20 cellular contexts compared by ENCODE assay signal in the genomic region with DNA sequence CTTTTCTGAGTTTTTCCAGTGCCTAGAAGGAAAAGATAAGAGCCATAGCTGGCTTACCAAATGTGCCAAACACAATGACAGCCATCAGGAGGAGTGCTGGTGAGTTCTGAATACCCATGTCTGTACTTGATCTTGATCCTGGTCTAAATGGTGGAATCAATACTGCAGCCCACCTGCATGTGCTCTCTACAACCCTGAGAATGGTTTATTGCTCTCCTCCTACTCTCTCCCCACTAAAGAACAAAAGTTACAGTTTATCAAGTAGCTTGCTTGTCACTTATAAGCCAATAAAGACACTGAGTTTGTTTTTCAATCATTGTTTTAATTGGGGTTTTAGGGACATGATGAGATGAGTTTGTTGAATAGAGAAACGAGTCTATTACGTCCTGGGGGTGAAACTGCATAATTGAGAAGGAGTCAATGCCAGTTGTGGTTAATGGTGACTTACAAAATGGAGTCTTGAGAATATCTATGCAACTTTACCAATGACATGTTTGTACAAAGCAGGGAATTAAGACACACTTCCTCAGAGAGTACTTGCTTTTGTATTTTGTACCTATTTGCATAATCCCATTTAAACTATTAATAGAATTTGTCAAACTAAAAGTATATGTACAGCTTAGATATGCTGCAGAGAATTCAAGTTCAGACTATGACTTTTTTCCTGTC. TPM values are rescaled to one million over a fixed set of nuclear protein-coding genes. Genes with fewer than 3 reads are reported as not detected.
"Had no signal": no experiment of that assay in that cellular context is flagged by ENCODE, and none has a peak within 500 bp of the region (broad histone marks: within the 10 kb centered on the region; RNA-seq: fewer than 3 reads in every experiment).

No MANE protein-coding gene starts in this region.

- ATAC-seq: esophagus mucosa; heart right ventricle; left lobe of liver; natural killer cell treated with Interleukin-12 subunit alpha and Interleukin-12 subunit beta and Interleukin-15 and Interleukin-18, amount 100 ng/mL, for 72 hours; pancreas; right cardiac atrium had no signal

- H3K27ac Mint-ChIP-seq: mesothelial cell of epicardium; natural killer cell treated with Interleukin-12 subunit alpha and Interleukin-12 subunit beta and Interleukin-15 and Interleukin-18, amount 100 ng/mL, for 72 hours; neural progenitor cell; progenitor cell of endocrine pancreas had no signal

- H3K36me3 ChIP-seq: heart right ventricle, neural progenitor cell, pancreas, stomach had no signal

- H3K27ac ChIP-seq: heart right ventricle, neural progenitor cell, pancreas, stomach had no signal

- H3K9me3 ChIP-seq: pancreas had no signal

- H3K4me3 Mint-ChIP-seq: mesothelial cell of epicardium; natural killer cell treated with Interleukin-12 subunit alpha and Interleukin-12 subunit beta and Interleukin-15 and Interleukin-18, amount 100 ng/mL, for 72 hours; neural progenitor cell had no signal

- FAIRE-seq: endometrium, islet of Langerhans, pancreas, small intestine had no signal

- H3K4me1 ChIP-seq: neural progenitor cell had no signal

- DNase-seq: effector memory CD4-positive, alpha-beta T cell; heart right ventricle; hypothalamus; occipital lobe; pancreas; right cardiac atrium; small intestine; stimulated activated CD4-positive, alpha-beta T cell treated with anti-CD3 and anti-CD28 coated beads, Interleukin-12 subunit alpha, Interleukin-12 subunit beta, amount 100 ng/mL, for 4 hours; stimulated activated naive CD4-positive, alpha-beta T cell; stomach; trophoblast cell had no signal

- H3K9me3 Mint-ChIP-seq: neural progenitor cell had no signal

- H3K4me3 ChIP-seq: heart right ventricle, neural progenitor cell, pancreas, stomach had no signal

- H3K4me2 ChIP-seq: neural progenitor cell had no signal

- H3K36me3 Mint-ChIP-seq: mesothelial cell of epicardium; natural killer cell treated with Interleukin-12 subunit alpha and Interleukin-12 subunit beta and Interleukin-15 and Interleukin-18, amount 100 ng/mL, for 72 hours; neural progenitor cell had no signal

- H3K27me3 ChIP-seq: heart right ventricle, neural progenitor cell, pancreas, stomach had no signal

- H3K27me3 Mint-ChIP-seq: natural killer cell treated with Interleukin-12 subunit alpha and Interleukin-12 subunit beta and Interleukin-15 and Interleukin-18, amount 100 ng/mL, for 72 hours had no signal

- H2AFZ ChIP-seq: neural progenitor cell had no signal

- H3K9ac ChIP-seq: neural progenitor cell had no signal

- H3K4me1 Mint-ChIP-seq: mesothelial cell of epicardium, neural progenitor cell had no signal

RNA-seq across cellular contexts. Expression of gene CXCL3, which starts 20.8 kb away (rescaled TPM):
- total RNA-seq: left lobe of liver; natural killer cell treated with Interleukin-12 subunit alpha and Interleukin-12 subunit beta and Interleukin-15 and Interleukin-18, amount 100 ng/mL, for 72 hours; urinary bladder had no signal
